Comparison of ENCODE assay signal across 9 cellular contexts in genomic region chr20:44532248-44532980, GRCh38. TPM values are rescaled to one million over a fixed set of nuclear protein-coding genes. Genes with fewer than 3 reads are reported as not detected.
DNase-seq lines count a peak whose midpoint lies in the region; ATAC-seq, FAIRE-seq and TF ChIP-seq lines count a peak whose summit lies in the region.
"Had no signal": no experiment of that assay in that cellular context is flagged by ENCODE, and none has a peak within 500 bp of the region (broad histone marks: within the 10 kb centered on the region; RNA-seq: fewer than 3 reads in every experiment).

No MANE protein-coding gene starts in this region.

- no peaks in the 10 kb centered on the region for H4K20me1 ChIP-seq in OCI-LY1 (ENCODE audit: insufficient read depth, low read length)

- H3K4me1 Mint-ChIP-seq in CD4-positive, alpha-beta memory T cell: peaks cover 0 to 5% (median 4%) of the 10 kb centered on the region in 4 donors

- H3K9me3 Mint-ChIP-seq in CD4-positive, alpha-beta memory T cell: peaks cover 0 to 3% (median 0%) of the 10 kb centered on the region in 8 donors
- H3K9me3 Mint-ChIP-seq: dendritic cell treated with granulocyte-macrophage colony-stimulating factor and Interleukin-4, amounts not matched to agents 40 ng/mL and 50 ng/mL, for 4 days had no signal

- no peaks in the 10 kb centered on the region for H3K36me3 Mint-ChIP-seq in CD4-positive, alpha-beta memory T cell

- H3K36me3 ChIP-seq in CD4-positive, alpha-beta memory T cell (ENCODE audit: insufficient read depth, low read length): no peaks in the 10 kb centered on the region
- no peaks in the 10 kb centered on the region for H3K36me3 ChIP-seq in OCI-LY1 (ENCODE audit: insufficient read depth, low read length)
- no peaks in the 10 kb centered on the region for H3K36me3 ChIP-seq in pancreas

- H3K4me3 ChIP-seq in CD4-positive, alpha-beta memory T cell (ENCODE audit: low read length in 2 of 2): peak overlapping the region; percentile 8 to 58
- peak overlapping the region; percentile 68 for H3K4me3 ChIP-seq in OCI-LY1 (ENCODE audit: low read depth, low read length, poor library complexity, severe bottlenecking)
- peak overlapping the region; percentile 77 for H3K4me3 ChIP-seq in fibroblast of pulmonary artery (replicated peaks; ENCODE audit: low read depth, low read length)
- peak overlapping the region; percentile 79 to 95 (median 89) for H3K4me3 ChIP-seq in pancreas

- peak overlapping the region; percentile 68 for H3K9ac ChIP-seq in OCI-LY1 (ENCODE audit: low read length)

- 0 out of 2 replicates have a peak, but pooled peaks cover 4% of the 10 kb centered on the region for H3F3A ChIP-seq in OCI-LY1 (ENCODE audit: insufficient read depth, low read length)

- no peaks in the 10 kb centered on the region for H3K79me2 ChIP-seq in OCI-LY1 (ENCODE audit: insufficient read depth, low read length)

- peak; percentile 9 to 17 (median 14) for ATAC-seq in pancreas
- no peak for ATAC-seq in HG02885 (IDR thresholded peaks at IDR 0.05; ENCODE audit: poor library complexity, unreplicated experiment)
- no peak for ATAC-seq in HG03432 (IDR thresholded peaks at IDR 0.05; ENCODE audit: unreplicated experiment)

- H3K27me3 Mint-ChIP-seq in CD4-positive, alpha-beta memory T cell: no peaks in the 10 kb centered on the region

- FAIRE-seq in pancreas (lab: Jason Lieb, UNC): no peak
- FAIRE-seq in HTR-8/SVneo (lab: Jason Lieb, UNC): no peak

- H3K4me2 ChIP-seq in OCI-LY1 (ENCODE audit: low read length): peak overlapping the region; percentile 90

- WGBS in pancreas, 2 donors: 5 to 7% methylated on average over 11 of the region's 11 CpGs

- POLR2A ChIA-PET in CD4-positive, alpha-beta memory T cell (lab: Charles Lee; ENCODE audit: partially characterized antibody): no interaction called here

- no peaks in the 10 kb centered on the region for H3K27me3 ChIP-seq in CD4-positive, alpha-beta memory T cell (ENCODE audit: insufficient read depth, low read length)
- H3K27me3 ChIP-seq in OCI-LY1 (ENCODE audit: insufficient read depth, low read length) (no peaks in the 10 kb centered on the region; the same call in 1 of the 2 replicates), pancreas (no peaks in the 10 kb centered on the region)

- H3K27ac Mint-ChIP-seq in CD4-positive, alpha-beta memory T cell: no peak overlapping the region

- 0 out of 2 replicates have a peak overlapping the region, but pooled peaks have one; percentile 30 for H2AFZ ChIP-seq in OCI-LY1 (ENCODE audit: low read length)

- H3K27ac ChIP-seq in CD4-positive, alpha-beta memory T cell (ENCODE audit: low read depth, low read length): peak overlapping the region; percentile 7
- H3K27ac ChIP-seq in OCI-LY1 (ENCODE audit: low read depth, low read length, poor library complexity, severe bottlenecking) (no peak overlapping the region), pancreas (peak overlapping the region in 3 of 4 donors; percentile 59 to 64 (median 60))

- H3K4me3 Mint-ChIP-seq in CD4-positive, alpha-beta memory T cell: no peak overlapping the region
- H3K4me3 Mint-ChIP-seq: dendritic cell treated with granulocyte-macrophage colony-stimulating factor and Interleukin-4, amounts not matched to agents 40 ng/mL and 50 ng/mL, for 4 days had no signal

- TF ChIP-seq CTCF in OCI-LY1 (IDR thresholded peaks at IDR 0.05; ENCODE audit: low read length): no peak
- no peak for TF ChIP-seq CTCF in fibroblast of pulmonary artery (IDR thresholded peaks at IDR 0.05; ENCODE audit: low read length, missing control alignments)
- no peak for TF ChIP-seq CTCF in pancreas (IDR thresholded peaks at IDR 0.05)

- H3K9me2 ChIP-seq in OCI-LY1 (ENCODE audit: low read depth, low read length): no peaks in the 10 kb centered on the region

- DNase-seq in CD4-positive, alpha-beta memory T cell: no peak
- DNase-seq in fibroblast of pulmonary artery (ENCODE audit: low read depth): no peak
- no peak for DNase-seq in pancreas
- DNase-seq in NAMALWA (ENCODE audit: low spot score): no peak
- DNase-seq in HTR-8/SVneo (ENCODE audit: insufficient read length, low spot score): no peak

- intact Hi-C loops in CD4-positive, alpha-beta memory T cell (cut with micrococcal nuclease): loop anchor here (1.0 kb wide), 1 partner anchor 10 kb away; the partner anchor contains the start of gene SERINC3
- intact Hi-C loops in pancreas (cut with DNase I): no loop called here

- peaks cover 32% of the 10 kb centered on the region for H3K4me1 ChIP-seq in CD4-positive, alpha-beta memory T cell (ENCODE audit: insufficient read depth, low read length)
- peaks cover 17% of the 10 kb centered on the region for H3K4me1 ChIP-seq in OCI-LY1 (ENCODE audit: insufficient read depth, low read length, severe bottlenecking)
- no peaks in the 10 kb centered on the region for H3K4me1 ChIP-seq in pancreas

- no peaks in the 10 kb centered on the region for H3K9me3 ChIP-seq in CD4-positive, alpha-beta memory T cell (ENCODE audit: control insufficient read depth in 1 of 2, low read length in 2 of 2)
- no peaks in the 10 kb centered on the region for H3K9me3 ChIP-seq in OCI-LY1 (ENCODE audit: low read length)
- H3K9me3 ChIP-seq in pancreas: no peaks in the 10 kb centered on the region

- CTCF ChIA-PET in CD4-positive, alpha-beta memory T cell (lab: Charles Lee; ENCODE audit: partially characterized antibody): interaction anchor here (1.0 kb wide), 2 partner anchors 78 to 152 kb away, joined by 3 read pairs; no protein-coding TSS in a partner anchor

RNA-seq across cellular contexts. Expression of gene SERINC3, which starts 10.5 kb away (rescaled TPM):
- total RNA-seq in CD4-positive, alpha-beta memory T cell: 10 to 100 TPM; 84.8 to 90.1 TPM
- 100 to 1,000 TPM; 184 to 212 TPM for polyA plus RNA-seq in CD4-positive, alpha-beta memory T cell
- 10 to 100 TPM; 29.4 to 52.1 (median 39.1) TPM for total RNA-seq in pancreas
- polyA plus RNA-seq in pancreas: 10 to 100 TPM; 14.5 to 26.5 TPM

RNA-seq across cellular contexts. Expression of gene PKIG, which starts 50.0 kb away (rescaled TPM):
- total RNA-seq in CD4-positive, alpha-beta memory T cell: 1 to 10 TPM in 1 of 2 experiments, under 1 TPM in 1; 0.36 to 1.1 TPM
- polyA plus RNA-seq in CD4-positive, alpha-beta memory T cell: 1 to 10 TPM in 1 of 2 donors, under 1 TPM in 1; 0.71 to 1.1 TPM
- total RNA-seq in pancreas: 10 to 100 TPM; 10.6 to 15.8 (median 12.6) TPM
- polyA plus RNA-seq in pancreas: 10 to 100 TPM; 20.3 to 40.2 TPM

RNA-seq across cellular contexts. Expression of gene TTPAL, which starts 56.7 kb away (rescaled TPM):
- 10 to 100 TPM; 17.5 to 18.9 TPM for total RNA-seq in CD4-positive, alpha-beta memory T cell
- 10 to 100 TPM in 1 of 2 donors, 1 to 10 TPM in 1; 5.7 to 12.3 TPM for polyA plus RNA-seq in CD4-positive, alpha-beta memory T cell
- 1 to 10 TPM; 5.0 to 8.2 (median 6.9) TPM for total RNA-seq in pancreas
- 1 to 10 TPM; 3.1 to 4.6 TPM for polyA plus RNA-seq in pancreas

Comparison
In these comparisons a context has a peak if more than half of its experiments do, and no peak if none do; other contexts are left out.
1. H3K4me3 ChIP-seq: peak in every context shown above with its lines; median percentile 89 in pancreas; 77 in fibroblast of pulmonary artery; 68 in OCI-LY1; 33 in CD4-positive, alpha-beta memory T cell.
2. ATAC-seq: peak in pancreas (4 of 4); none in HG02885 (single experiment) and HG03432 (single experiment).
3. RNA of gene PKIG, which starts 50.0 kb away (total RNA-seq): 10.6 to 15.8 TPM in pancreas; 0.36 to 1.1 TPM in CD4-positive, alpha-beta memory T cell; every median in the first group is over 4 times any median in the second.